ENCODE assay signal across 18 cellular contexts in genomic region chr16:30736995-30737793, GRCh38. TPM values are rescaled to one million over a fixed set of nuclear protein-coding genes. Genes with fewer than 3 reads are reported as not detected.
DNase-seq lines count a peak whose midpoint lies in the region; ATAC-seq and TF ChIP-seq lines count a peak whose summit lies in the region.
"Had no signal": no experiment of that assay in that cellular context is flagged by ENCODE, and none has a peak within 500 bp of the region (broad histone marks: within the 10 kb centered on the region; RNA-seq: fewer than 3 reads in every experiment).

No MANE protein-coding gene starts in this region.

- H3K27ac ChIP-seq in endodermal cell (ENCODE audit: low read depth, low read length): no peak overlapping the region
- H3K27ac ChIP-seq: Peyer's patch had no signal

- H3K36me3 Mint-ChIP-seq in activated naive CD8-positive, alpha-beta T cell: peaks cover 5% of the 10 kb centered on the region
- H3K36me3 Mint-ChIP-seq in activated naive CD8-positive, alpha-beta T cell treated with anti-CD3 and anti-CD28 coated beads, Interleukin-2, amount 50 U/mL, for 24 hours (ENCODE audit: low read depth): peaks cover 55% of the 10 kb centered on the region
- H3K36me3 Mint-ChIP-seq in HFFc6 (ENCODE audit: low read depth) (peaks cover 36% of the 10 kb centered on the region), endodermal cell (ENCODE audit: low read depth) (peaks cover 68% of the 10 kb centered on the region)
- peaks cover 97% of the 10 kb centered on the region for H3K36me3 Mint-ChIP-seq in stimulated activated effector memory CD8-positive, alpha-beta T cell treated with anti-CD3 and anti-CD28 coated beads, Interleukin-12 subunit alpha, Interleukin-12 subunit beta, amount 100 ng/mL, for 72 hours

- H3K27me3 ChIP-seq in endodermal cell (ENCODE audit: control insufficient read depth, insufficient read depth, low read length, poor library complexity, severe bottlenecking): no peaks in the 10 kb centered on the region
- H3K27me3 ChIP-seq: BE2C, Peyer's patch had no signal

- no peak overlapping the region for H3K9ac ChIP-seq in endodermal cell (ENCODE audit: extremely low read depth, low read length, poor library complexity, severe bottlenecking)

- in situ Hi-C loops in KBM-7 (cut with MboI; ENCODE audit: low pct_unique_long_range_greater_than_20kb, low sequenced_read_pairs): no loop called here

- H3K4me1 ChIP-seq in endodermal cell (ENCODE audit: control insufficient read depth, insufficient read depth, low read length): no peaks in the 10 kb centered on the region

- H3K9me3 ChIP-seq in endodermal cell (ENCODE audit: control insufficient read depth, low read length): no peaks in the 10 kb centered on the region
- H3K9me3 ChIP-seq: BE2C, Peyer's patch had no signal

- 97 to 98% methylated on average over 15 to 17 of the region's 17 CpGs for WGBS in endodermal cell (ENCODE audit: insufficient coverage in 1 of 2, insufficient read length in 1 of 2), 2 experiments

- H3K4me3 ChIP-seq in endodermal cell (ENCODE audit: low read length): no peak overlapping the region
- H3K4me3 ChIP-seq: Peyer's patch had no signal

- no peak overlapping the region for H3K4me3 Mint-ChIP-seq in activated naive CD8-positive, alpha-beta T cell
- no peak overlapping the region for H3K4me3 Mint-ChIP-seq in activated naive CD8-positive, alpha-beta T cell treated with anti-CD3 and anti-CD28 coated beads, Interleukin-2, amount 50 U/mL, for 24 hours
- H3K4me3 Mint-ChIP-seq in HFFc6 (no peak overlapping the region), endodermal cell (no peak overlapping the region)
- no peak overlapping the region for H3K4me3 Mint-ChIP-seq in stimulated activated effector memory CD8-positive, alpha-beta T cell treated with anti-CD3 and anti-CD28 coated beads, Interleukin-12 subunit alpha, Interleukin-12 subunit beta, amount 100 ng/mL, for 72 hours
- H3K4me3 Mint-ChIP-seq: CD4-positive, alpha-beta memory T cell had no signal

- no peaks in the 10 kb centered on the region for H3K9me3 Mint-ChIP-seq in activated naive CD8-positive, alpha-beta T cell (ENCODE audit: low read depth)
- H3K9me3 Mint-ChIP-seq in activated naive CD8-positive, alpha-beta T cell treated with anti-CD3 and anti-CD28 coated beads, Interleukin-2, amount 50 U/mL, for 24 hours: no peaks in the 10 kb centered on the region
- H3K9me3 Mint-ChIP-seq in HFFc6: no peaks in the 10 kb centered on the region
- H3K9me3 Mint-ChIP-seq in endodermal cell: no peaks in the 10 kb centered on the region
- H3K9me3 Mint-ChIP-seq in stimulated activated effector memory CD8-positive, alpha-beta T cell treated with anti-CD3 and anti-CD28 coated beads, Interleukin-12 subunit alpha, Interleukin-12 subunit beta, amount 100 ng/mL, for 72 hours: no peaks in the 10 kb centered on the region

- H3K27me3 Mint-ChIP-seq in activated naive CD8-positive, alpha-beta T cell: no peaks in the 10 kb centered on the region
- H3K27me3 Mint-ChIP-seq in activated naive CD8-positive, alpha-beta T cell treated with anti-CD3 and anti-CD28 coated beads, Interleukin-2, amount 50 U/mL, for 24 hours: no peaks in the 10 kb centered on the region
- H3K27me3 Mint-ChIP-seq in HFFc6 (ENCODE audit: insufficient read depth): peaks cover 8% of the 10 kb centered on the region
- H3K27me3 Mint-ChIP-seq in endodermal cell (ENCODE audit: insufficient read depth): no peaks in the 10 kb centered on the region
- H3K27me3 Mint-ChIP-seq: CD4-positive, alpha-beta memory T cell had no signal

- H3K27ac Mint-ChIP-seq in activated naive CD8-positive, alpha-beta T cell: peak overlapping the region; percentile 46
- H3K27ac Mint-ChIP-seq in activated naive CD8-positive, alpha-beta T cell treated with anti-CD3 and anti-CD28 coated beads, Interleukin-2, amount 50 U/mL, for 24 hours: no peak overlapping the region
- H3K27ac Mint-ChIP-seq in HFFc6 (peak overlapping the region; percentile 3; the same call in 1 of the 2 replicates), endodermal cell (peak overlapping the region; percentile 48)
- H3K27ac Mint-ChIP-seq in stimulated activated effector memory CD8-positive, alpha-beta T cell treated with anti-CD3 and anti-CD28 coated beads, Interleukin-12 subunit alpha, Interleukin-12 subunit beta, amount 100 ng/mL, for 72 hours: peak overlapping the region; percentile 81

- H3K36me3 ChIP-seq in endodermal cell (ENCODE audit: control insufficient read depth, insufficient read depth, low read length): peaks cover 75% of the 10 kb centered on the region

- peaks cover 12% of the 10 kb centered on the region for H3K4me1 Mint-ChIP-seq in activated naive CD8-positive, alpha-beta T cell (ENCODE audit: low read depth)
- H3K4me1 Mint-ChIP-seq in activated naive CD8-positive, alpha-beta T cell treated with anti-CD3 and anti-CD28 coated beads, Interleukin-2, amount 50 U/mL, for 24 hours: peaks cover 13% of the 10 kb centered on the region
- H3K4me1 Mint-ChIP-seq in HFFc6 (ENCODE audit: low read depth): peaks cover 24% of the 10 kb centered on the region
- H3K4me1 Mint-ChIP-seq in endodermal cell: peaks cover 9% of the 10 kb centered on the region
- H3K4me1 Mint-ChIP-seq in stimulated activated effector memory CD8-positive, alpha-beta T cell treated with anti-CD3 and anti-CD28 coated beads, Interleukin-12 subunit alpha, Interleukin-12 subunit beta, amount 100 ng/mL, for 72 hours: peaks cover 35% of the 10 kb centered on the region

- TF ChIP-seq CTCF in HFFc6 (IDR thresholded peaks at IDR 0.05) (no peak), endodermal cell (conservative IDR thresholded peaks at IDR 0.05) (no peak)

- DNase-seq in activated naive CD8-positive, alpha-beta T cell treated with anti-CD3 and anti-CD28 coated beads, Interleukin-2, amount 50 U/mL, for 24 hours: no peak
- DNase-seq in HFFc6 (no peak), endodermal cell (no peak), KBM-7 (no peak)
- no peak for DNase-seq in stimulated activated effector memory CD8-positive, alpha-beta T cell treated with anti-CD3 and anti-CD28 coated beads, Interleukin-12 subunit alpha, Interleukin-12 subunit beta, amount 100 ng/mL, for 72 hours (ENCODE audit: low spot score in 2 of 2)
- DNase-seq: BE2C; CD4-positive, alpha-beta memory T cell; GF-D8; IMR-90; MV-4-11; NCI-H1436; NCI-H2029 treated with DMSO at 0.1 percent for 48 hours; NCI-H510A; NCI-H82; Peyer's patch; SHP77 had no signal

- no peak for ATAC-seq in activated naive CD8-positive, alpha-beta T cell treated with anti-CD3 and anti-CD28 coated beads, Interleukin-2, amount 50 U/mL, for 24 hours
- ATAC-seq in stimulated activated effector memory CD8-positive, alpha-beta T cell treated with anti-CD3 and anti-CD28 coated beads, Interleukin-12 subunit alpha, Interleukin-12 subunit beta, amount 100 ng/mL, for 72 hours: no peak
- ATAC-seq in HG03442 (IDR thresholded peaks at IDR 0.05; ENCODE audit: unreplicated experiment): no peak

RNA-seq across cellular contexts. Expression of gene PHKG2, which starts 11.0 kb away (rescaled TPM):
- 10 to 100 TPM; 26.6 to 31.0 (median 27.7) TPM for total RNA-seq in HFFc6 (2021; fragmentation: NEBNext Ultra II Directional; extraction: Animal tissue kit (Norgen Biotek cat#: 25700))
- 10 to 100 TPM; 49.8 to 54.8 TPM for total RNA-seq in endodermal cell
- polyA plus RNA-seq in endodermal cell (2013, experiment 1 of 2): 33.9 TPM
- 33.8 TPM for polyA plus RNA-seq in endodermal cell (2013, experiment 2 of 2)

RNA-seq across cellular contexts. Expression of gene CFAP119, which starts 24.7 kb away (rescaled TPM):
- total RNA-seq in HFFc6 (2021; fragmentation: NEBNext Ultra II Directional; extraction: Animal tissue kit (Norgen Biotek cat#: 25700)): 1 to 10 TPM; 4.3 to 7.6 (median 5.1) TPM
- 10 to 100 TPM in 1 of 2 donors, 1 to 10 TPM in 1; 6.9 to 12.6 TPM for total RNA-seq in endodermal cell
- polyA plus RNA-seq in endodermal cell (2013, experiment 1 of 2): 8.2 TPM
- 9.1 TPM for polyA plus RNA-seq in endodermal cell (2013, experiment 2 of 2)

RNA-seq across cellular contexts. Expression of gene RNF40, which starts 24.9 kb away (rescaled TPM):
- 100 to 1,000 TPM in 5 of 6 experiments, 10 to 100 TPM in 1; 98.2 to 120 (median 104) TPM for total RNA-seq in HFFc6 (2021; fragmentation: NEBNext Ultra II Directional; extraction: Animal tissue kit (Norgen Biotek cat#: 25700))
- 10 to 100 TPM; 88.4 to 95.8 TPM for total RNA-seq in endodermal cell
- polyA plus RNA-seq in endodermal cell (2013, experiment 1 of 2): 89.1 TPM
- 85.4 TPM for polyA plus RNA-seq in endodermal cell (2013, experiment 2 of 2)

RNA-seq across cellular contexts. Expression of gene SRCAP, which starts 38.2 kb away (rescaled TPM):
- total RNA-seq in HFFc6 (2021; fragmentation: NEBNext Ultra II Directional; extraction: Animal tissue kit (Norgen Biotek cat#: 25700)): 10 to 100 TPM; 43.4 to 48.1 (median 45.9) TPM
- total RNA-seq in endodermal cell: 10 to 100 TPM; 57.7 to 66.9 TPM
- polyA plus RNA-seq in endodermal cell (2013, experiment 1 of 2): 28.8 TPM
- 28.5 TPM for polyA plus RNA-seq in endodermal cell (2013, experiment 2 of 2)

RNA-seq across cellular contexts. Expression of gene ZNF629, which starts 49.8 kb away (rescaled TPM):
- total RNA-seq in HFFc6 (2021; fragmentation: NEBNext Ultra II Directional; extraction: Animal tissue kit (Norgen Biotek cat#: 25700)): 10 to 100 TPM; 19.4 to 21.8 (median 21.0) TPM
- total RNA-seq in endodermal cell: 10 to 100 TPM; 31.8 to 33.3 TPM
- polyA plus RNA-seq in endodermal cell (2013, experiment 1 of 2): 24.3 TPM
- polyA plus RNA-seq in endodermal cell (2013, experiment 2 of 2): 24.7 TPM
